Comparison of ENCODE assay signal across 29 cellular contexts in genomic region chr5:1423901-1424603, GRCh38. TPM values are rescaled to one million over a fixed set of nuclear protein-coding genes. Genes with fewer than 3 reads are reported as not detected.
DNase-seq lines count a peak whose midpoint lies in the region; ATAC-seq and TF ChIP-seq lines count a peak whose summit lies in the region.
"Had no signal": no experiment of that assay in that cellular context is flagged by ENCODE, and none has a peak within 500 bp of the region (broad histone marks: within the 10 kb centered on the region; RNA-seq: fewer than 3 reads in every experiment).

No MANE protein-coding gene starts in this region.

- no peaks in the 10 kb centered on the region for H3K36me3 ChIP-seq in Panc1 (ENCODE audit: control insufficient read depth, insufficient read depth, low read length)
- H3K36me3 ChIP-seq in lower lobe of right lung: no peaks in the 10 kb centered on the region
- no peaks in the 10 kb centered on the region for H3K36me3 ChIP-seq in spleen

- H3K9me3 ChIP-seq in Panc1 (ENCODE audit: control insufficient read depth, insufficient read depth, low read depth, low read length) (peaks cover 12% of the 10 kb centered on the region; the same call in 1 of the 2 replicates), lower lobe of right lung (peaks cover 19% of the 10 kb centered on the region), spleen (peaks cover 4 to 44% (median 34%) of the 10 kb centered on the region in 8 donors)

- in situ Hi-C loops in Panc1 (cut with HindIII; ENCODE audit: low pct_unique_long_range_greater_than_20kb, low sequenced_read_pairs): no loop called here

- H3K4me3 Mint-ChIP-seq in chondrocyte (ENCODE audit: unreplicated experiment): no peak overlapping the region
- H3K4me3 Mint-ChIP-seq: B cell; CD8-positive, alpha-beta memory T cell had no signal

- 80 to 89% (median 81%) methylated on average over 19 of the region's 19 CpGs for WGBS in spleen, 5 donors

- intact Hi-C loops in Panc1 (cut with micrococcal nuclease; ENCODE audit: unreplicated experiment): no loop called here
- intact Hi-C loops in lower lobe of right lung (cut with DNase I): no loop called here
- intact Hi-C loops in spleen (cut with DNase I; ENCODE audit: low total_unique reads): no loop called here
- intact Hi-C loops in head of caudate nucleus (cut with DNase I): no loop called here

- POLR2A ChIA-PET in Panc1 (lab: Charles Lee): interaction anchor here (0.6 kb wide), 1 partner anchor 98 kb away, joined by 3 read pairs; no protein-coding TSS in a partner anchor

- no TSS peak for BruUV-seq in Panc1 (replicated peaks; lab: Mats Ljungman, UMichigan)

- no peaks in the 10 kb centered on the region for H3K4me1 ChIP-seq in Panc1 (ENCODE audit: control insufficient read depth, insufficient read depth, low read length)
- H3K4me1 ChIP-seq in lower lobe of right lung: no peaks in the 10 kb centered on the region
- H3K4me1 ChIP-seq in spleen: no peaks in the 10 kb centered on the region

- peaks cover 10% of the 10 kb centered on the region for H3K27me3 Mint-ChIP-seq in chondrocyte (ENCODE audit: low read depth)

- CTCF ChIA-PET in Panc1 (lab: Charles Lee): no interaction called here

- no peak for DNase-seq in Panc1 (ENCODE audit: low read depth, low spot score)
- peak; percentile 73 for DNase-seq in chondrocyte (ENCODE audit: low spot score)
- peak; percentile 28 for DNase-seq in lower lobe of right lung
- peak; percentile 52 for DNase-seq in spleen
- DNase-seq in head of caudate nucleus: no peak
- DNase-seq in epidermal melanocyte (ENCODE audit: insufficient read length, low spot score): no peak
- DNase-seq in DMS 273 (lab: John Stamatoyannopoulos, UW; ENCODE audit: unreplicated experiment): no peak
- DNase-seq in NCI-H1417 treated with DMSO at 0.1 percent for 48 hours (lab: John Stamatoyannopoulos, UW): no peak
- DNase-seq: DMS79 treated with DMSO at 0.1 percent for 48 hours, GF-D8, Kasumi-1, MV-4-11, NCI-H1105, NCI-H146, NCI-H1930, NCI-H446 treated with DMSO at 0.1 percent for 48 hours, NCI-H526, NCI-H82, PC-9, RPMI8226, SIG-M5 had no signal

- peak; percentile 43 for ATAC-seq in Panc1
- no peak for ATAC-seq in lower lobe of right lung
- ATAC-seq: K562 had no signal

- H3K27me3 ChIP-seq in Panc1 (ENCODE audit: control insufficient read depth, insufficient read depth, low read length): no peaks in the 10 kb centered on the region
- H3K27me3 ChIP-seq in lower lobe of right lung (ENCODE audit: low read depth): no peaks in the 10 kb centered on the region
- H3K27me3 ChIP-seq in spleen (replicated peaks in 1 of 7): peaks cover 0 to 10% (median 0%) of the 10 kb centered on the region in 7 donors

- peaks cover 10% of the 10 kb centered on the region for H3K4me1 Mint-ChIP-seq in chondrocyte (ENCODE audit: low read depth)
- H3K4me1 Mint-ChIP-seq: B cell; CD8-positive, alpha-beta memory T cell had no signal

- H3K27ac ChIP-seq in Panc1 (ENCODE audit: low read length) (no peak overlapping the region), lower lobe of right lung (no peak overlapping the region), spleen (no peak overlapping the region)
- H3K27ac ChIP-seq: C4-2B, PC-9, SK-N-MC had no signal

- TF ChIP-seq CTCF in Panc1 (IDR thresholded peaks at IDR 0.05) (no peak), chondrocyte (IDR thresholded peaks at IDR 0.05) (no peak), lower lobe of right lung (IDR thresholded peaks at IDR 0.05) (no peak), spleen (IDR thresholded peaks at IDR 0.05 in 8 of 11, conservative IDR thresholded peaks at IDR 0.05 in 3 of 11) (no peak)

- H3K36me3 Mint-ChIP-seq in chondrocyte (ENCODE audit: low read depth): peaks cover 10% of the 10 kb centered on the region

- H3K27ac Mint-ChIP-seq in chondrocyte (ENCODE audit: unreplicated experiment): no peak overlapping the region
- H3K27ac Mint-ChIP-seq: B cell; CD8-positive, alpha-beta memory T cell had no signal

- peaks cover 31% of the 10 kb centered on the region for H3K9me3 Mint-ChIP-seq in chondrocyte (ENCODE audit: low read depth)

- no peak for TF ChIP-seq POLR2A in spleen (IDR thresholded peaks at IDR 0.05)

- no peak overlapping the region for H3K4me3 ChIP-seq in Panc1 (ENCODE audit: low read depth in 2 of 2, low read length in 2 of 2)
- no peak overlapping the region for H3K4me3 ChIP-seq in lower lobe of right lung
- no peak overlapping the region for H3K4me3 ChIP-seq in spleen
- H3K4me3 ChIP-seq: K562, PC-9, SK-N-MC had no signal

RNA-seq across cellular contexts. Expression of gene SLC6A3, which starts 21.2 kb away (rescaled TPM):
- total RNA-seq in Panc1 (2021; ENCODE audit: unreplicated experiment): 0.05 TPM
- polyA plus RNA-seq in Panc1 (2012; ENCODE audit: insufficient read length): 0.06 TPM
- total RNA-seq in chondrocyte: not detected in 3 replicates
- total RNA-seq in lower lobe of right lung: 0.12 TPM
- under 1 TPM in 3 of 7 donors, not detected in 4; 0.09 to 0.27 (median 0.18) TPM for total RNA-seq in spleen
- polyA plus RNA-seq in spleen: under 1 TPM; 0.02 to 0.06 (median 0.03) TPM
- total RNA-seq: A673; CD8-positive, alpha-beta memory T cell; HT-29; K562; M059J; PC-9 had no signal
- polyA plus RNA-seq: CD8-positive, alpha-beta memory T cell; K562 had no signal

Comparison
In these comparisons a context has a peak if more than half of its experiments do, and no peak if none do; other contexts are left out.
1. DNase-seq: peak in chondrocyte (single experiment), lower lobe of right lung (single experiment) and spleen (single experiment); none in Panc1 (single experiment), head of caudate nucleus (0 of 42), epidermal melanocyte (single experiment), DMS 273 (single experiment) and NCI-H1417 treated with DMSO at 0.1 percent for 48 hours (single experiment).